In the genomic region with DNA sequence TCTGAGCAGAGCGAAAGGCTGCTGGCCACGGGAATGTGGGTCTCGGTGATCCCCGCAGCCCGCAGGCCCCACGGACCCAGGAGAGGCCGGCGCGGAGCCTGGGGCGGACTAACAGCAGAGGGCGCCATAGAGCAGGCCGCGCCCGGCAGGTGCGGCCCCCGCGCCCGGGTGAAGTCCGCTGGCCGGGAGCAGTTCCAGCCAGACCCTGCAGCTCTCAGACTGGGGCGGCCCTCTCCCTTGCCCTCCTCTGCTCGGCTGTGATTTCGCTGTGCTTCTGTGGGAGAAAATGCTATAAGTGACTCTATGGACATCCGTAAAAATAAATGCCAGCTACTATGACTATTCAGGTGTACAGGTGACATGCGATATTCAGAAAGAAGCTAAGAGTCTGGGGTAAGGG, we compare ENCODE assay signal across 1 cellular context.
TF ChIP-seq lines count a peak whose summit lies in the region.

No MANE protein-coding gene starts in this region.

TF ChIP-seq in H1, 55 proteins besides CTCF, POLR2A, EP300 and RAD21:
- TF ChIP-seq SUZ12 (IDR thresholded peaks at IDR 0.05; ENCODE audit: low read length) (no peak), CTBP2 (IDR thresholded peaks at IDR 0.05; ENCODE audit: borderline replicate concordance, insufficient read depth, insufficient read length, low read length) (no peak), CBX8 (IDR thresholded peaks at IDR 0.05; ENCODE audit: borderline replicate concordance, low read depth, low read length) (no peak), CREB1 (IDR thresholded peaks at IDR 0.05) (no peak), CHD2 (IDR thresholded peaks at IDR 0.05; ENCODE audit: low read length) (0 out of 2 replicates have a peak, but pooled peaks have one; percentile 33), SIX5 (IDR thresholded peaks at IDR 0.05; ENCODE audit: low read depth, low read length) (no peak), MAX (IDR thresholded peaks at IDR 0.05) (no peak), SAP30 (IDR thresholded peaks at IDR 0.05; ENCODE audit: insufficient read depth, insufficient replicate concordance, low read length) (no peak), MAFK (IDR thresholded peaks at IDR 0.05; ENCODE audit: low read depth, low read length) (peak; percentile 5; the same call in 1 of the 2 replicates), TAF1 (IDR thresholded peaks at IDR 0.05; ENCODE audit: low read depth, low read length) (no peak), NANOG (IDR thresholded peaks at IDR 0.05; ENCODE audit: insufficient read depth, low read depth, low read length, poor library complexity, severe bottlenecking) (no peak), RNF2 (IDR thresholded peaks at IDR 0.05; ENCODE audit: borderline replicate concordance, low read depth, low read length, missing control alignments, poor library complexity, severe bottlenecking) (no peak), SP1 (IDR thresholded peaks at IDR 0.05; ENCODE audit: low read depth, low read length) (peak; percentile 51; the same call in 1 of the 2 replicates), JUN (IDR thresholded peaks at IDR 0.05; ENCODE audit: low read depth, low read length) (0 out of 2 replicates have a peak, but pooled peaks have one; percentile 33), TCF12 (IDR thresholded peaks at IDR 0.05; ENCODE audit: low read depth, low read length) (peak; percentile 74; the same call in 1 of the 2 replicates), SIN3A (conservative IDR thresholded peaks at IDR 0.05 in 1 of 2, IDR thresholded peaks at IDR 0.05 in 1 of 2; ENCODE audit: low read depth in 1 of 2, low read length in 2 of 2) (no peak), CHD1 (IDR thresholded peaks at IDR 0.05; ENCODE audit: low read depth, low read length) (no peak), RXRA (IDR thresholded peaks at IDR 0.05; ENCODE audit: insufficient read depth, low read depth, low read length) (no peak), BACH1 (IDR thresholded peaks at IDR 0.05; ENCODE audit: low read length) (peak; percentile 51; the same call in 1 of the 2 replicates), NRF1 (IDR thresholded peaks at IDR 0.05; ENCODE audit: low read depth, low read length) (no peak), POU5F1 (IDR thresholded peaks at IDR 0.05; ENCODE audit: low read depth, low read length) (no peak), TBP (IDR thresholded peaks at IDR 0.05; ENCODE audit: low read depth, low read length) (peak; percentile 46; the same call in 1 of the 2 replicates), KDM1A (IDR thresholded peaks at IDR 0.05; ENCODE audit: borderline replicate concordance, low read length) (no peak), EZH2 (IDR thresholded peaks at IDR 0.05; ENCODE audit: low read depth, low read length, severe bottlenecking) (no peak), HDAC2 (IDR thresholded peaks at IDR 0.05; ENCODE audit: borderline replicate concordance in 1 of 2, low read depth in 2 of 2, low read length in 2 of 2) (no peak), TAF7 (optimal IDR thresholded peaks at IDR 0.05; ENCODE audit: borderline replicate concordance, low read depth, low read length) (peak; percentile 33), EGR1 (IDR thresholded peaks at IDR 0.05; ENCODE audit: borderline replicate concordance, low read depth, low read length) (no peak; the same call in 1 of the 2 replicates)
- TF ChIP-seq, protein P1, sequence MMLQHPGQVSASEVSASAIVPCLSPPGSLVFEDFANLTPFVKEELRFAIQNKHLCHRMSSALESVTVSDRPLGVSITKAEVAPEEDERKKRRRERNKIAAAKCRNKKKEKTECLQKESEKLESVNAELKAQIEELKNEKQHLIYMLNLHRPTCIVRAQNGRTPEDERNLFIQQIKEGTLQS (IDR thresholded peaks at IDR 0.05; ENCODE audit: insufficient read depth, low read depth, low read length) = no peak
- TF ChIP-seq, protein P2, sequence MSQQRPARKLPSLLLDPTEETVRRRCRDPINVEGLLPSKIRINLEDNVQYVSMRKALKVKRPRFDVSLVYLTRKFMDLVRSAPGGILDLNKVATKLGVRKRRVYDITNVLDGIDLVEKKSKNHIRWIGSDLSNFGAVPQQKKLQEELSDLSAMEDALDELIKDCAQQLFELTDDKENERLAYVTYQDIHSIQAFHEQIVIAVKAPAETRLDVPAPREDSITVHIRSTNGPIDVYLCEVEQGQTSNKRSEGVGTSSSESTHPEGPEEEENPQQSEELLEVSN (IDR thresholded peaks at IDR 0.05) = no peak
